ENCODE assay signal across 13 cellular contexts in genomic region chr6:122180132-122180531, GRCh38.
DNase-seq lines count a peak whose midpoint lies in the region; ATAC-seq and TF ChIP-seq lines count a peak whose summit lies in the region.
"Had no signal": no experiment of that assay in that cellular context is flagged by ENCODE, and none has a peak within 500 bp of the region (broad histone marks: within the 10 kb centered on the region; RNA-seq: fewer than 3 reads in every experiment).

No MANE protein-coding gene starts in this region.

- no peak for ATAC-seq in HG02571 (IDR thresholded peaks at IDR 0.05; ENCODE audit: unreplicated experiment)
- no peak for ATAC-seq in HG03521 (IDR thresholded peaks at IDR 0.05; ENCODE audit: unreplicated experiment)

- H3K9me3 Mint-ChIP-seq in HFFc6, result no peaks in the 10 kb centered on the region
- no peaks in the 10 kb centered on the region for H3K9me3 Mint-ChIP-seq in chondrocyte (ENCODE audit: low read depth)
- H3K9me3 Mint-ChIP-seq: CD4-positive, alpha-beta T cell; T-helper 1 cell treated with Interleukin-12 subunit alpha and Interleukin-12 subunit beta and Interleukin-4 antibody, amounts not matched to agents 30 μg/mL and 1 μg/mL, for 36 hours had no signal

- H3K27me3 Mint-ChIP-seq in HFFc6 (ENCODE audit: insufficient read depth), result 0 out of 2 replicates have a peak, but pooled peaks cover 3% of the 10 kb centered on the region
- H3K27me3 Mint-ChIP-seq in chondrocyte (ENCODE audit: low read depth), result peaks cover 26% of the 10 kb centered on the region

- TF ChIP-seq CTCF in AG09319 (IDR thresholded peaks at IDR 0.05; ENCODE audit: low read depth, low read length) (peak; percentile 57), HFFc6 (IDR thresholded peaks at IDR 0.05) (peak; percentile 45; the same call in 1 of the 2 replicates), chondrocyte (IDR thresholded peaks at IDR 0.05) (peak; percentile 79)

- H3K27ac Mint-ChIP-seq in HFFc6 (no peak overlapping the region), chondrocyte (ENCODE audit: unreplicated experiment) (no peak overlapping the region)
- H3K27ac Mint-ChIP-seq: CD4-positive, alpha-beta T cell; T-helper 1 cell treated with Interleukin-12 subunit alpha and Interleukin-12 subunit beta and Interleukin-4 antibody, amounts not matched to agents 30 μg/mL and 1 μg/mL, for 36 hours had no signal

- peak; percentile 5 for DNase-seq in AG09319 (ENCODE audit: extremely low read depth, low read depth)
- no peak for DNase-seq in HFFc6
- no peak for DNase-seq in chondrocyte (ENCODE audit: low spot score)
- DNase-seq in medulla oblongata (ENCODE audit: extremely low spot score), result peak; percentile 33
- no peak for DNase-seq in NCI-H1417 treated with DMSO at 0.1 percent for 48 hours (lab: John Stamatoyannopoulos, UW)
- DNase-seq in DMS53 (lab: John Stamatoyannopoulos, UW), result no peak
- DNase-seq: activated CD4-positive, alpha-beta T cell treated with anti-CD3 and anti-CD28 coated beads for 48 hours; CD4-positive, alpha-beta T cell; NCI-H2107; sigmoid colon had no signal

- no peaks in the 10 kb centered on the region for H3K36me3 Mint-ChIP-seq in HFFc6 (ENCODE audit: low read depth)
- H3K36me3 Mint-ChIP-seq in chondrocyte (ENCODE audit: low read depth), result no peaks in the 10 kb centered on the region

- H3K4me1 Mint-ChIP-seq in HFFc6 (ENCODE audit: low read depth), result no peaks in the 10 kb centered on the region
- H3K4me1 Mint-ChIP-seq in chondrocyte (ENCODE audit: low read depth), result peaks cover 3% of the 10 kb centered on the region

- H3K4me3 Mint-ChIP-seq in HFFc6, result no peak overlapping the region
- H3K4me3 Mint-ChIP-seq in chondrocyte (ENCODE audit: unreplicated experiment), result no peak overlapping the region
- H3K4me3 Mint-ChIP-seq: CD4-positive, alpha-beta T cell; T-helper 1 cell treated with Interleukin-12 subunit alpha and Interleukin-12 subunit beta and Interleukin-4 antibody, amounts not matched to agents 30 μg/mL and 1 μg/mL, for 36 hours had no signal

Comparison
In these comparisons a context has a peak if more than half of its experiments do, and no peak if none do; other contexts are left out.
1. DNase-seq: peak in AG09319 (single experiment) and medulla oblongata (single experiment); none in HFFc6 (single experiment), chondrocyte (single experiment), NCI-H1417 treated with DMSO at 0.1 percent for 48 hours (single experiment) and DMS53 (single experiment).
2. Peak in every context shown above with its lines, with median percentiles within 50 percentile points of each other: CTCF ChIP-seq.